Comparison of ENCODE assay signal across 9 cellular contexts in the genomic region with DNA sequence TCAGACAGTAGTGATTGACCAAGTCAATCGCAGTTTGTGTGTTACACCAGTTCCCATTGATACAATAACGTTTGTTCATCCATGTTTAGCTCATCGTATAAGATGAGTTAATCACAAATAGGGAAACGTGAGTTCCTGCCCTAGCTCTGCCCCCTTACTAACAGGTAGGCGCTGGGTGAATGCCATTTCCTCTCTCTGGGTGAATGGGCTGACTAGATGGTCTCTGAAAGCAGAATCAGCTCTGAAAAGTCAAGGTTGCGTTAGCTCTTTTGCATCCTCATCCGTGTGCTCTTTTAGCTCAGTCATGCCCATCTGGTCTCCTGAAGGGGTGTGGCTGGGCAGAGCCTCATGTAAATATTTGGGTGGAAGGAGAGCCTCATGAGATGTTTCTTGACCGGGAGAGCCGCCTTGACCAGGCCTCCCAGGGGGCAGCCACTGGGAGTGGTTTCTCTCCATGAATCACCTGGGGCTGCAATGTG.
DNase-seq lines count a peak whose midpoint lies in the region; ATAC-seq and TF ChIP-seq lines count a peak whose summit lies in the region.
"Had no signal": no experiment of that assay in that cellular context is flagged by ENCODE, and none has a peak within 500 bp of the region (broad histone marks: within the 10 kb centered on the region; RNA-seq: fewer than 3 reads in every experiment).

No MANE protein-coding gene starts in this region.

- H3K4me2 ChIP-seq in hepatocyte = no peak overlapping the region

- no peaks in the 10 kb centered on the region for H3K9me2 ChIP-seq in hepatocyte (replicated peaks; ENCODE audit: insufficient read depth)

- no peaks in the 10 kb centered on the region for H3K79me2 ChIP-seq in hepatocyte

- no peak overlapping the region for H3K4me3 ChIP-seq in naive thymus-derived CD4-positive, alpha-beta T cell (ENCODE audit: low read length)
- no peak overlapping the region for H3K4me3 ChIP-seq in hepatocyte
- H3K4me3 ChIP-seq: lung had no signal

- peaks cover 62 to 67% of the 10 kb centered on the region in 2 donors for H3K4me1 ChIP-seq in naive thymus-derived CD4-positive, alpha-beta T cell (ENCODE audit: control insufficient read depth in 2 of 2, insufficient read depth in 2 of 2, low read length in 2 of 2)
- H3K4me1 ChIP-seq in hepatocyte (ENCODE audit: insufficient read depth) = no peaks in the 10 kb centered on the region

- H3K36me3 Mint-ChIP-seq in naive thymus-derived CD4-positive, alpha-beta T cell = peaks cover 0 to 17% (median 3%) of the 10 kb centered on the region in 5 donors
- H3K36me3 Mint-ChIP-seq: brain had no signal

- peaks cover 44 to 86% (median 79%) of the 10 kb centered on the region in 7 donors for H3K4me1 Mint-ChIP-seq in naive thymus-derived CD4-positive, alpha-beta T cell

- H3K27me3 ChIP-seq in naive thymus-derived CD4-positive, alpha-beta T cell (ENCODE audit: control insufficient read depth in 2 of 2, insufficient read depth in 2 of 2, low read length in 2 of 2) = no peaks in the 10 kb centered on the region
- H3K27me3 ChIP-seq in hepatocyte = peaks cover 17% of the 10 kb centered on the region

- H3K9me3 Mint-ChIP-seq in naive thymus-derived CD4-positive, alpha-beta T cell = peaks cover 0 to 4% (median 0%) of the 10 kb centered on the region in 11 donors

- CTCF ChIA-PET in naive thymus-derived CD4-positive, alpha-beta T cell (lab: Charles Lee) = interaction anchor here (0.6 to 10.5 kb wide), 6 partner anchors 14 to 117 kb away, joined by 3 to 139 read pairs (median 40); a partner anchor contains a TSS

- H2AFZ ChIP-seq in hepatocyte = no peak overlapping the region

- no peaks in the 10 kb centered on the region for H3K9me3 ChIP-seq in naive thymus-derived CD4-positive, alpha-beta T cell (ENCODE audit: control insufficient read depth in 2 of 3, low read length in 3 of 3)
- H3K9me3 ChIP-seq in hepatocyte (ENCODE audit: low read depth) = no peaks in the 10 kb centered on the region

- H3K4me3 Mint-ChIP-seq in naive thymus-derived CD4-positive, alpha-beta T cell = peak overlapping the region in 9 of 10 donors; percentile 39 to 86 (median 70)
- H3K4me3 Mint-ChIP-seq: brain had no signal

- DNase-seq in naive thymus-derived CD4-positive, alpha-beta T cell = peak in 1 of 9 donors; percentile 40
- DNase-seq in omental fat pad (ENCODE audit: low spot score) = no peak
- DNase-seq in superior temporal gyrus (ENCODE audit: extremely low spot score) = no peak
- no peak for DNase-seq in hepatocyte (ENCODE audit: low spot score)

- intact Hi-C loops in naive thymus-derived CD4-positive, alpha-beta T cell (cut with micrococcal nuclease) = no loop called here

- WGBS in hepatocyte (ENCODE audit: low lambda C conversion rate, missing lambda C conversion rate) = 81% methylated on average over 9 of the region's 9 CpGs

- peak; percentile 49 for ATAC-seq in GM18909 (IDR thresholded peaks at IDR 0.05; ENCODE audit: poor library complexity, unreplicated experiment)
- peak; percentile 28 for ATAC-seq in GM21717 (IDR thresholded peaks at IDR 0.05; ENCODE audit: unreplicated experiment)
- ATAC-seq in HG03460 (IDR thresholded peaks at IDR 0.05; ENCODE audit: unreplicated experiment) = peak; percentile 50
- ATAC-seq in naive thymus-derived CD4-positive, alpha-beta T cell = no peak
- no peak for ATAC-seq in omental fat pad (ENCODE audit: low FRiP score)

- no peaks in the 10 kb centered on the region for H3K27me3 Mint-ChIP-seq in naive thymus-derived CD4-positive, alpha-beta T cell

- no peaks in the 10 kb centered on the region for H4K20me1 ChIP-seq in hepatocyte (ENCODE audit: insufficient read depth, poor library complexity, severe bottlenecking)

- POLR2A ChIA-PET in naive thymus-derived CD4-positive, alpha-beta T cell (lab: Charles Lee) = interaction anchor here (0.6 to 15.9 kb wide), 12 partner anchors 7 to 200 kb away, joined by 3 to 548 read pairs (median 10); a partner anchor contains a TSS

- no peaks in the 10 kb centered on the region for H3K36me3 ChIP-seq in naive thymus-derived CD4-positive, alpha-beta T cell (ENCODE audit: control insufficient read depth in 2 of 3, insufficient read depth in 3 of 3, low read length in 3 of 3)
- H3K36me3 ChIP-seq in hepatocyte (replicated peaks; ENCODE audit: insufficient read depth, low read depth) = no peaks in the 10 kb centered on the region

- H3K27ac ChIP-seq in naive thymus-derived CD4-positive, alpha-beta T cell (ENCODE audit: low read depth, low read length) = peak overlapping the region; percentile 90
- no peak overlapping the region for H3K27ac ChIP-seq in hepatocyte

- TF ChIP-seq CTCF in omental fat pad (IDR thresholded peaks at IDR 0.05) = no peak
- TF ChIP-seq CTCF in hepatocyte (IDR thresholded peaks at IDR 0.05; ENCODE audit: poor library complexity) = no peak

- H3K27ac Mint-ChIP-seq in naive thymus-derived CD4-positive, alpha-beta T cell = peak overlapping the region; percentile 93 to 100 (median 98)

Comparison
In these comparisons a context has a peak if more than half of its experiments do, and no peak if none do; other contexts are left out.
1. ATAC-seq: peak in GM18909 (single experiment), GM21717 (single experiment) and HG03460 (single experiment); none in naive thymus-derived CD4-positive, alpha-beta T cell (single experiment) and omental fat pad (single experiment).